In genomic region chr14:70096866-70097265, GRCh38 we compare ENCODE assay signal across 9 cellular contexts.
DNase-seq lines count a peak whose midpoint lies in the region; TF ChIP-seq lines count a peak whose summit lies in the region.
"Had no signal": no experiment of that assay in that cellular context is flagged by ENCODE, and none has a peak within 500 bp of the region (broad histone marks: within the 10 kb centered on the region; RNA-seq: fewer than 3 reads in every experiment).

No MANE protein-coding gene starts in this region.

- no peaks in the 10 kb centered on the region for H3K36me3 ChIP-seq in MM.1S (replicated peaks; ENCODE audit: insufficient read depth, low read length)

- no peak overlapping the region for H2AFZ ChIP-seq in MM.1S (ENCODE audit: low read length)

- no peak overlapping the region for H3K9ac ChIP-seq in MM.1S (ENCODE audit: low read length)

- H3K27me3 Mint-ChIP-seq in glutamatergic neuron (ENCODE audit: unreplicated experiment) = no peaks in the 10 kb centered on the region

- H3K4me3 ChIP-seq in MM.1S (ENCODE audit: low read length) = no peak overlapping the region

- no peaks in the 10 kb centered on the region for H3K4me1 ChIP-seq in MM.1S (ENCODE audit: low read length)

- no peaks in the 10 kb centered on the region for H3K9me3 Mint-ChIP-seq in glutamatergic neuron (ENCODE audit: unreplicated experiment)

- no peaks in the 10 kb centered on the region for H3K9me2 ChIP-seq in MM.1S (replicated peaks; ENCODE audit: insufficient read depth, low read length)

- no peak overlapping the region for H3K27ac Mint-ChIP-seq in glutamatergic neuron (ENCODE audit: unreplicated experiment)

- H3K4me1 Mint-ChIP-seq in glutamatergic neuron (ENCODE audit: low read depth, unreplicated experiment) = peaks cover 4% of the 10 kb centered on the region

- H3K27ac ChIP-seq in MM.1S (ENCODE audit: low read length) = no peak overlapping the region

- H3K36me3 Mint-ChIP-seq in glutamatergic neuron (ENCODE audit: unreplicated experiment) = no peaks in the 10 kb centered on the region

- H3K4me3 Mint-ChIP-seq in glutamatergic neuron (ENCODE audit: unreplicated experiment) = no peak overlapping the region

- in situ Hi-C loops in SK-MEL-5 (cut with HindIII; ENCODE audit: low pct_unique_long_range_greater_than_20kb, low sequenced_read_pairs) = no loop called here

- peak; percentile 30 for DNase-seq in Ammon's horn (ENCODE audit: low spot score)
- DNase-seq in HCEC 1CT = peak; percentile 25
- DNase-seq in SK-MEL-5 (ENCODE audit: low read depth, low spot score) = peak; percentile 39
- peak; percentile 49 for DNase-seq in glutamatergic neuron
- no peak for DNase-seq in activated T-cell treated with anti-CD3 and anti-CD28 coated beads, Interleukin-2, amount 50 U/mL, for 1 hour
- DNase-seq in OCI-M2 (lab: John Stamatoyannopoulos, UW; ENCODE audit: unreplicated experiment) = no peak
- no peak for DNase-seq in NCI-H2171 treated with DMSO at 0.1 percent for 48 hours (lab: John Stamatoyannopoulos, UW)
- no peak for DNase-seq in MM.1S
- DNase-seq: stimulated activated CD4-positive, alpha-beta T cell treated with anti-CD3 and anti-CD28 coated beads, Interleukin-2, amount 100 ng/mL, for 24 hours had no signal

- no peaks in the 10 kb centered on the region for H3K27me3 ChIP-seq in MM.1S (replicated peaks; ENCODE audit: insufficient read depth, low read length)

- H3K4me2 ChIP-seq in MM.1S (ENCODE audit: low read depth, low read length) = no peak overlapping the region

- H3K9me3 ChIP-seq in MM.1S (replicated peaks; ENCODE audit: insufficient read depth, low read length) = no peaks in the 10 kb centered on the region

- H3K79me2 ChIP-seq in MM.1S (ENCODE audit: low read length) = no peaks in the 10 kb centered on the region

- TF ChIP-seq CTCF in glutamatergic neuron (IDR thresholded peaks at IDR 0.05; ENCODE audit: partially characterized antibody, unreplicated experiment) = peak; percentile 32
- no peak for TF ChIP-seq CTCF in MM.1S (IDR thresholded peaks at IDR 0.05; ENCODE audit: low read length)

- H4K20me1 ChIP-seq in MM.1S (ENCODE audit: insufficient read depth, low read length) = no peaks in the 10 kb centered on the region

- no peaks in the 10 kb centered on the region for H3F3A ChIP-seq in MM.1S (ENCODE audit: insufficient read depth, low read length)

Comparison
In these comparisons a context has a peak if more than half of its experiments do, and no peak if none do; other contexts are left out.
1. DNase-seq: peak in Ammon's horn (single experiment), HCEC 1CT (single experiment), SK-MEL-5 (single experiment) and glutamatergic neuron (single experiment); none in activated T-cell treated with anti-CD3 and anti-CD28 coated beads, Interleukin-2, amount 50 U/mL, for 1 hour (single experiment), OCI-M2 (single experiment), NCI-H2171 treated with DMSO at 0.1 percent for 48 hours (single experiment) and MM.1S (single experiment).